1 cellular context compared by ENCODE assay signal in genomic region chr19:14385492-14385891, GRCh38.
A peak's percentile ranks its signal among the peaks of the same experiment; 100 is the strongest.
TF ChIP-seq lines count a peak whose summit lies in the region.

No MANE protein-coding gene starts in this region.

TF ChIP-seq in GM12878, 131 proteins besides CTCF, POLR2A, EP300 and RAD21 (continues in another document):
- TF ChIP-seq NR2C1 (IDR thresholded peaks at IDR 0.05) = no peak
- no peak for TF ChIP-seq PML (IDR thresholded peaks at IDR 0.05; ENCODE audit: low read length)
- TF ChIP-seq PBX3 (IDR thresholded peaks at IDR 0.05; ENCODE audit: insufficient replicate concordance, low read depth, low read length) = peak; percentile 11
- TF ChIP-seq, protein P1, sequence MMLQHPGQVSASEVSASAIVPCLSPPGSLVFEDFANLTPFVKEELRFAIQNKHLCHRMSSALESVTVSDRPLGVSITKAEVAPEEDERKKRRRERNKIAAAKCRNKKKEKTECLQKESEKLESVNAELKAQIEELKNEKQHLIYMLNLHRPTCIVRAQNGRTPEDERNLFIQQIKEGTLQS (IDR thresholded peaks at IDR 0.05; ENCODE audit: borderline replicate concordance, extremely low read depth, low read depth, low read length) = no peak
- peak; percentile 92 for TF ChIP-seq PKNOX1 (IDR thresholded peaks at IDR 0.05)
- TF ChIP-seq EGR1 (IDR thresholded peaks at IDR 0.05; ENCODE audit: borderline replicate concordance in 1 of 2, low read depth in 2 of 2, low read length in 2 of 2) = no peak
- TF ChIP-seq TBL1XR1 (IDR thresholded peaks at IDR 0.05; ENCODE audit: low read depth, low read length) = no peak
- no peak for TF ChIP-seq PRDM15 (CRISPR knock-in tag; IDR thresholded peaks at IDR 0.05)
- TF ChIP-seq CREM (IDR thresholded peaks at IDR 0.05; ENCODE audit: low read depth) = no peak
- TF ChIP-seq IKZF1 (conservative IDR thresholded peaks at IDR 0.05) = peak; percentile 53; the same call in 1 of the 2 replicates
- TF ChIP-seq TCF3 (IDR thresholded peaks at IDR 0.05; ENCODE audit: borderline replicate concordance, insufficient read depth, low read depth, low read length) = 0 out of 2 replicates have a peak, but pooled peaks have one; percentile 47
- TF ChIP-seq BHLHE40 (IDR thresholded peaks at IDR 0.05; ENCODE audit: borderline replicate concordance in 1 of 2, low read depth in 2 of 2, low read length in 1 of 2) = peak; percentile 88 to 93
- TF ChIP-seq, protein P2, sequence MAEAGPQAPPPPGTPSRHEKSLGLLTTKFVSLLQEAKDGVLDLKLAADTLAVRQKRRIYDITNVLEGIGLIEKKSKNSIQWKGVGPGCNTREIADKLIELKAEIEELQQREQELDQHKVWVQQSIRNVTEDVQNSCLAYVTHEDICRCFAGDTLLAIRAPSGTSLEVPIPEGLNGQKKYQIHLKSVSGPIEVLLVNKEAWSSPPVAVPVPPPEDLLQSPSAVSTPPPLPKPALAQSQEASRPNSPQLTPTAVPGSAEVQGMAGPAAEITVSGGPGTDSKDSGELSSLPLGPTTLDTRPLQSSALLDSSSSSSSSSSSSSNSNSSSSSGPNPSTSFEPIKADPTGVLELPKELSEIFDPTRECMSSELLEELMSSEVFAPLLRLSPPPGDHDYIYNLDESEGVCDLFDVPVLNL (IDR thresholded peaks at IDR 0.05; ENCODE audit: low read depth, low read length) = no peak
- peak; percentile 23; the same call in 1 of the 2 replicates for TF ChIP-seq ZNF384 (IDR thresholded peaks at IDR 0.05; ENCODE audit: borderline replicate concordance, low read depth, low read length)
- TF ChIP-seq, protein P3, sequence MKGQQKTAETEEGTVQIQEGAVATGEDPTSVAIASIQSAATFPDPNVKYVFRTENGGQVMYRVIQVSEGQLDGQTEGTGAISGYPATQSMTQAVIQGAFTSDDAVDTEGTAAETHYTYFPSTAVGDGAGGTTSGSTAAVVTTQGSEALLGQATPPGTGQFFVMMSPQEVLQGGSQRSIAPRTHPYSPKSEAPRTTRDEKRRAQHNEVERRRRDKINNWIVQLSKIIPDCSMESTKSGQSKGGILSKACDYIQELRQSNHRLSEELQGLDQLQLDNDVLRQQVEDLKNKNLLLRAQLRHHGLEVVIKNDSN (IDR thresholded peaks at IDR 0.05; ENCODE audit: borderline replicate concordance, extremely low read length, insufficient read depth, low read depth, low read length) = no peak
- TF ChIP-seq BCL11A (IDR thresholded peaks at IDR 0.05; ENCODE audit: low read depth, low read length) = no peak
- TF ChIP-seq RAD51 (IDR thresholded peaks at IDR 0.05) = no peak
- TF ChIP-seq SPI1 (IDR thresholded peaks at IDR 0.05; ENCODE audit: borderline replicate concordance, insufficient read depth, low read depth, low read length) = 0 out of 2 replicates have a peak, but pooled peaks have one; percentile 11
- no peak for TF ChIP-seq NFYA (IDR thresholded peaks at IDR 0.05; ENCODE audit: borderline replicate concordance, low read depth, low read length)
- TF ChIP-seq, protein P4, sequence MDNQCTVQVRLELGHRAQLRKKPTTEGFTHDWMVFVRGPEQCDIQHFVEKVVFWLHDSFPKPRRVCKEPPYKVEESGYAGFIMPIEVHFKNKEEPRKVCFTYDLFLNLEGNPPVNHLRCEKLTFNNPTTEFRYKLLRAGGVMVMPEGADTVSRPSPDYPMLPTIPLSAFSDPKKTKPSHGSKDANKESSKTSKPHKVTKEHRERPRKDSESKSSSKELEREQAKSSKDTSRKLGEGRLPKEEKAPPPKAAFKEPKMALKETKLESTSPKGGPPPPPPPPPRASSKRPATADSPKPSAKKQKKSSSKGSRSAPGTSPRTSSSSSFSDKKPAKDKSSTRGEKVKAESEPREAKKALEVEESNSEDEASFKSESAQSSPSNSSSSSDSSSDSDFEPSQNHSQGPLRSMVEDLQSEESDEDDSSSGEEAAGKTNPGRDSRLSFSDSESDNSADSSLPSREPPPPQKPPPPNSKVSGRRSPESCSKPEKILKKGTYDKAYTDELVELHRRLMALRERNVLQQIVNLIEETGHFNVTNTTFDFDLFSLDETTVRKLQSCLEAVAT (IDR thresholded peaks at IDR 0.05) = no peak
- TF ChIP-seq, protein P5, sequence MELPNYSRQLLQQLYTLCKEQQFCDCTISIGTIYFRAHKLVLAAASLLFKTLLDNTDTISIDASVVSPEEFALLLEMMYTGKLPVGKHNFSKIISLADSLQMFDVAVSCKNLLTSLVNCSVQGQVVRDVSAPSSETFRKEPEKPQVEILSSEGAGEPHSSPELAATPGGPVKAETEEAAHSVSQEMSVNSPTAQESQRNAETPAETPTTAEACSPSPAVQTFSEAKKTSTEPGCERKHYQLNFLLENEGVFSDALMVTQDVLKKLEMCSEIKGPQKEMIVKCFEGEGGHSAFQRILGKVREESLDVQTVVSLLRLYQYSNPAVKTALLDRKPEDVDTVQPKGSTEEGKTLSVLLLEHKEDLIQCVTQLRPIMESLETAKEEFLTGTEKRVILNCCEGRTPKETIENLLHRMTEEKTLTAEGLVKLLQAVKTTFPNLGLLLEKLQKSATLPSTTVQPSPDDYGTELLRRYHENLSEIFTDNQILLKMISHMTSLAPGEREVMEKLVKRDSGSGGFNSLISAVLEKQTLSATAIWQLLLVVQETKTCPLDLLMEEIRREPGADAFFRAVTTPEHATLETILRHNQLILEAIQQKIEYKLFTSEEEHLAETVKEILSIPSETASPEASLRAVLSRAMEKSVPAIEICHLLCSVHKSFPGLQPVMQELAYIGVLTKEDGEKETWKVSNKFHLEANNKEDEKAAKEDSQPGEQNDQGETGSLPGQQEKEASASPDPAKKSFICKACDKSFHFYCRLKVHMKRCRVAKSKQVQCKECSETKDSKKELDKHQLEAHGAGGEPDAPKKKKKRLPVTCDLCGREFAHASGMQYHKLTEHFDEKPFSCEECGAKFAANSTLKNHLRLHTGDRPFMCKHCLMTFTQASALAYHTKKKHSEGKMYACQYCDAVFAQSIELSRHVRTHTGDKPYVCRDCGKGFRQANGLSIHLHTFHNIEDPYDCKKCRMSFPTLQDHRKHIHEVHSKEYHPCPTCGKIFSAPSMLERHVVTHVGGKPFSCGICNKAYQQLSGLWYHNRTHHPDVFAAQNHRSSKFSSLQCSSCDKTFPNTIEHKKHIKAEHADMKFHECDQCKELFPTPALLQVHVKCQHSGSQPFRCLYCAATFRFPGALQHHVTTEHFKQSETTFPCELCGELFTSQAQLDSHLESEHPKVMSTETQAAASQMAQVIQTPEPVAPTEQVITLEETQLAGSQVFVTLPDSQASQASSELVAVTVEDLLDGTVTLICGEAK (IDR thresholded peaks at IDR 0.05; ENCODE audit: borderline replicate concordance) = no peak
- no peak for TF ChIP-seq NRF1 (conservative IDR thresholded peaks at IDR 0.05; ENCODE audit: low read depth, low read length)
- peak; percentile 71; the same call in 1 of the 2 replicates for TF ChIP-seq EED (IDR thresholded peaks at IDR 0.05; ENCODE audit: low read depth)
- TF ChIP-seq, protein P6, sequence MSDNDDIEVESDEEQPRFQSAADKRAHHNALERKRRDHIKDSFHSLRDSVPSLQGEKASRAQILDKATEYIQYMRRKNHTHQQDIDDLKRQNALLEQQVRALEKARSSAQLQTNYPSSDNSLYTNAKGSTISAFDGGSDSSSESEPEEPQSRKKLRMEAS (IDR thresholded peaks at IDR 0.05; ENCODE audit: low read depth, low read length) = peak; percentile 64; the same call in 1 of the 2 replicates
- TF ChIP-seq, protein P7, sequence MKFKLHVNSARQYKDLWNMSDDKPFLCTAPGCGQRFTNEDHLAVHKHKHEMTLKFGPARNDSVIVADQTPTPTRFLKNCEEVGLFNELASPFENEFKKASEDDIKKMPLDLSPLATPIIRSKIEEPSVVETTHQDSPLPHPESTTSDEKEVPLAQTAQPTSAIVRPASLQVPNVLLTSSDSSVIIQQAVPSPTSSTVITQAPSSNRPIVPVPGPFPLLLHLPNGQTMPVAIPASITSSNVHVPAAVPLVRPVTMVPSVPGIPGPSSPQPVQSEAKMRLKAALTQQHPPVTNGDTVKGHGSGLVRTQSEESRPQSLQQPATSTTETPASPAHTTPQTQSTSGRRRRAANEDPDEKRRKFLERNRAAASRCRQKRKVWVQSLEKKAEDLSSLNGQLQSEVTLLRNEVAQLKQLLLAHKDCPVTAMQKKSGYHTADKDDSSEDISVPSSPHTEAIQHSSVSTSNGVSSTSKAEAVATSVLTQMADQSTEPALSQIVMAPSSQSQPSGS (IDR thresholded peaks at IDR 0.05; ENCODE audit: low read length) = no peak
- TF ChIP-seq IKZF2 (IDR thresholded peaks at IDR 0.05) = peak in 1 of 2 experiments; percentile 34; a peak in 1 of 4 replicates
- TF ChIP-seq CBX3 (IDR thresholded peaks at IDR 0.05; ENCODE audit: borderline replicate concordance, low read depth) = no peak
- peak; percentile 28; the same call in 1 of the 2 replicates for TF ChIP-seq RELB (IDR thresholded peaks at IDR 0.05; ENCODE audit: low read depth)
- no peak for TF ChIP-seq POLR2AphosphoS5 (IDR thresholded peaks at IDR 0.05; ENCODE audit: low read length)
- TF ChIP-seq, protein P8, sequence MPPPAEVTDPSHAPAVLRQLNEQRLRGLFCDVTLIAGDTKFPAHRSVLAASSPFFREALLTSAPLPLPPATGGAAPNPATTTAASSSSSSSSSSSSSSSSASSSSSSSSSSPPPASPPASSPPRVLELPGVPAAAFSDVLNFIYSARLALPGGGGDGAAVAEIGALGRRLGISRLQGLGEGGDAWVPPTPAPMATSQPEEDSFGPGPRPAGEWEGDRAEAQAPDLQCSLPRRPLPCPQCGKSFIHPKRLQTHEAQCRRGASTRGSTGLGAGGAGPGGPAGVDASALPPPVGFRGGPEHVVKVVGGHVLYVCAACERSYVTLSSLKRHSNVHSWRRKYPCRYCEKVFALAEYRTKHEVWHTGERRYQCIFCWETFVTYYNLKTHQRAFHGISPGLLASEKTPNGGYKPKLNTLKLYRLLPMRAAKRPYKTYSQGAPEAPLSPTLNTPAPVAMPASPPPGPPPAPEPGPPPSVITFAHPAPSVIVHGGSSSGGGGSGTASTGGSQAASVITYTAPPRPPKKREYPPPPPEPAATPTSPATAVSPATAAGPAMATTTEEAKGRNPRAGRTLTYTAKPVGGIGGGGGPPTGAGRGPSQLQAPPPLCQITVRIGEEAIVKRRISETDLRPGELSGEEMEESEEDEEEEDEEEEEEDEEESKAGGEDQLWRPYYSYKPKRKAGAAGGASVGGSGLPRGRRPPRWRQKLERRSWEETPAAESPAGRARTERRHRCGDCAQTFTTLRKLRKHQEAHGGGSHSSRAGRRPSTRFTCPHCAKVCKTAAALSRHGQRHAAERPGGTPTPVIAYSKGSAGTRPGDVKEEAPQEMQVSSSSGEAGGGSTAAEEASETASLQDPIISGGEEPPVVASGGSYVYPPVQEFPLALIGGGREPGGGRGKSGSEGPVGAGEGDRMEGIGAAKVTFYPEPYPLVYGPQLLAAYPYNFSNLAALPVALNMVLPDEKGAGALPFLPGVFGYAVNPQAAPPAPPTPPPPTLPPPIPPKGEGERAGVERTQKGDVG (CRISPR knock-in tag; IDR thresholded peaks at IDR 0.05) = no peak
